8 cellular contexts compared by ENCODE assay signal in genomic region chr1:8671313-8671917, GRCh38.
DNase-seq lines count a peak whose midpoint lies in the region; ATAC-seq, FAIRE-seq and TF ChIP-seq lines count a peak whose summit lies in the region.

No MANE protein-coding gene starts in this region.

- POLR2A ChIA-PET in HCT116 (lab: Charles Lee) (no interaction called here), PC-9 (lab: Charles Lee; ENCODE audit: unreplicated experiment) (no interaction called here), H1 (lab: Charles Lee; ENCODE audit: partially characterized antibody) (interaction anchor here (0.8 to 1.7 kb wide), 2 partner anchors 25 to 74 kb away, joined by 3 to 4 read pairs; no protein-coding TSS in a partner anchor)

- H3K14ac ChIP-seq in H1 (ENCODE audit: insufficient read length): no peak overlapping the region

- no peaks in the 10 kb centered on the region; the same call in 1 of the 2 replicates for H4K20me1 ChIP-seq in HCT116 (ENCODE audit: insufficient read depth)
- H4K20me1 ChIP-seq in PC-9 (ENCODE audit: insufficient read depth): peaks cover 31% of the 10 kb centered on the region
- H4K20me1 ChIP-seq in H1 (replicated peaks in 1 of 2; ENCODE audit: control insufficient read depth in 1 of 2, insufficient read depth in 2 of 2, low read length in 2 of 2): peaks cover 33 to 55% of the 10 kb centered on the region in 2 experiments

- FAIRE-seq in H1 (lab: Jason Lieb, UNC): peak; percentile 62

- TF ChIP-seq POLR2A in HCT116 (IDR thresholded peaks at IDR 0.05; ENCODE audit: borderline replicate concordance, extremely low read depth, insufficient read depth, insufficient read length) (no peak), H1 (IDR thresholded peaks at IDR 0.05; ENCODE audit: control extremely low read depth in 1 of 2, low read depth in 2 of 2, low read length in 2 of 2) (no peak)

- H4K5ac ChIP-seq in H1 (ENCODE audit: insufficient read length, low read depth, low read length): no peak overlapping the region

- 64% methylated on average over 8 of the region's 8 CpGs; no CpG with 5 or more reads in 1 of the 2 experiments for WGBS in H1 (ENCODE audit: extremely low coverage in 1 of 2, insufficient coverage in 1 of 2, insufficient read length in 1 of 2, insufficient replicate concordance in 2 of 2, low coverage in 1 of 2, low lambda C conversion rate in 2 of 2, missing lambda C conversion rate in 1 of 2), 2 experiments

- H3K23ac ChIP-seq in H1 (ENCODE audit: insufficient read length): no peak overlapping the region

- H3K4me2 ChIP-seq in HCT116 (ENCODE audit: low read length) (no peak overlapping the region), PC-9 (no peak overlapping the region), H1 (ENCODE audit: insufficient read depth in 1 of 2, low read depth in 2 of 2, low read length in 2 of 2) (no peak overlapping the region)

- no peak for TF ChIP-seq EP300 in H1 (IDR thresholded peaks at IDR 0.05; ENCODE audit: borderline replicate concordance in 1 of 2, low read depth in 2 of 2, low read length in 2 of 2)

- H2BK12ac ChIP-seq in H1 (ENCODE audit: low read depth, low read length): no peak overlapping the region

- H3K27me3 ChIP-seq in HCT116 (ENCODE audit: insufficient read depth, low read length) (no peaks in the 10 kb centered on the region), PC-9 (ENCODE audit: insufficient read depth, low read depth) (no peaks in the 10 kb centered on the region), H1 (replicated peaks in 1 of 4; ENCODE audit: control insufficient read depth in 3 of 4, extremely low read depth in 1 of 4, insufficient read depth in 3 of 4, low read length in 3 of 4) (no peaks in the 10 kb centered on the region)

- RAD21 ChIA-PET in HCT116 (lab: Charles Lee; ENCODE audit: low non-redundant PET in 1 of 2, low total read pairs in 2 of 2, uncharacterized antibody in 2 of 2, unreplicated experiment in 2 of 2): no interaction called here

- no peaks in the 10 kb centered on the region for H3K27me3 Mint-ChIP-seq in memory B cell

- H3K9me3 ChIP-seq in HCT116 (ENCODE audit: control insufficient read depth in 1 of 2, insufficient read depth in 1 of 2, low read depth in 1 of 2, low read length in 2 of 2): no peaks in the 10 kb centered on the region
- H3K9me3 ChIP-seq in PC-9 (ENCODE audit: insufficient read depth, low read depth): no peaks in the 10 kb centered on the region
- no peaks in the 10 kb centered on the region for H3K9me3 ChIP-seq in H1 (ENCODE audit: insufficient read depth in 2 of 2, low read depth in 1 of 2, low read length in 1 of 2)

- no peak overlapping the region for H2BK5ac ChIP-seq in H1 (ENCODE audit: low read depth, low read length)

- H3K23me2 ChIP-seq in H1 (ENCODE audit: low read depth, low read length): no peaks in the 10 kb centered on the region

- intact Hi-C loops in HCT116 (cut with micrococcal nuclease): loop anchor here (1.0 kb wide), 2 partner anchors 110 to 296 kb away; no protein-coding TSS in a partner anchor
- intact Hi-C loops in PC-9 (cut with micrococcal nuclease; ENCODE audit: unreplicated experiment): no loop called here

- H2BK120ac ChIP-seq in H1 (replicated peaks; ENCODE audit: low read depth, low read length): no peak overlapping the region

- H4K8ac ChIP-seq in H1 (ENCODE audit: extremely low read depth, insufficient read depth, low read length): no peak overlapping the region

- ATAC-seq in HCT116 (peak; percentile 69), memory B cell (ENCODE audit: low read depth) (peak; percentile 60), HG03045 (IDR thresholded peaks at IDR 0.05; ENCODE audit: unreplicated experiment) (no peak), HG02798 (IDR thresholded peaks at IDR 0.05; ENCODE audit: poor library complexity, unreplicated experiment) (no peak), HG02973 (IDR thresholded peaks at IDR 0.05; ENCODE audit: unreplicated experiment) (no peak)

- TF ChIP-seq CTCF in HCT116 (IDR thresholded peaks at IDR 0.05 in 2 of 3, conservative IDR thresholded peaks at IDR 0.05 in 1 of 3; ENCODE audit: borderline replicate concordance in 1 of 3, insufficient read depth in 1 of 3, low read depth in 2 of 3, low read length in 2 of 3) (peak; percentile 61 to 79 (median 75); a peak in 5 of 6 replicates), PC-9 (conservative IDR thresholded peaks at IDR 0.05) (peak; percentile 60), H1 (IDR thresholded peaks at IDR 0.05; ENCODE audit: control extremely low read depth in 1 of 3, insufficient read depth in 1 of 3, low read depth in 1 of 3, low read length in 3 of 3) (peak; percentile 30 to 77 (median 47))

- H2AFZ ChIP-seq in HCT116 (ENCODE audit: low read depth, low read length, poor library complexity, severe bottlenecking) (no peak overlapping the region), PC-9 (no peak overlapping the region), H1 (ENCODE audit: low read length) (no peak overlapping the region)

- H3K36me3 ChIP-seq in HCT116 (ENCODE audit: control insufficient read depth in 1 of 2, insufficient read depth in 2 of 2, low read length in 2 of 2) (no peaks in the 10 kb centered on the region), PC-9 (ENCODE audit: low read depth) (no peaks in the 10 kb centered on the region), H1 (ENCODE audit: control insufficient read depth in 2 of 4, insufficient read depth in 4 of 4, low read length in 3 of 4) (no peaks in the 10 kb centered on the region)

- CTCF ChIA-PET in HCT116 (lab: Charles Lee): interaction anchor here (1.0 to 3.7 kb wide), 7 partner anchors 9 to 177 kb away, joined by 3 to 12 read pairs (median 5); no protein-coding TSS in a partner anchor
- CTCF ChIA-PET in PC-9 (lab: Charles Lee): interaction anchor here (0.6 to 0.7 kb wide), 2 partner anchors 75 to 248 kb away, joined by 3 to 10 read pairs; no protein-coding TSS in a partner anchor
- CTCF ChIA-PET in H1 (lab: Charles Lee; ENCODE audit: partially characterized antibody): interaction anchor here (0.5 to 7.5 kb wide), 22 partner anchors 9 to 164 kb away, joined by 3 to 58 read pairs (median 3); no protein-coding TSS in a partner anchor

- H3K9me3 Mint-ChIP-seq in memory B cell: no peaks in the 10 kb centered on the region

- H3K4me1 ChIP-seq in HCT116 (ENCODE audit: control insufficient read depth in 1 of 2, insufficient read depth in 2 of 2, low read length in 2 of 2): peaks cover 4 to 9% of the 10 kb centered on the region in 2 experiments
- peaks cover 16% of the 10 kb centered on the region for H3K4me1 ChIP-seq in PC-9 (replicated peaks; ENCODE audit: insufficient read depth)
- H3K4me1 ChIP-seq in H1 (replicated peaks in 1 of 4; ENCODE audit: control insufficient read depth in 3 of 4, insufficient read depth in 4 of 4, low read length in 3 of 4): peaks cover 5 to 18% (median 8%) of the 10 kb centered on the region in 4 experiments; a peak in 6 of 7 replicates

- peak overlapping the region; percentile 9 for H3K4me3 Mint-ChIP-seq in memory B cell

- no peak overlapping the region for H3K56ac ChIP-seq in H1 (replicated peaks; ENCODE audit: insufficient read length, low read depth, low read length)

- H3K9me2 ChIP-seq in HCT116 (ENCODE audit: insufficient read depth): no peaks in the 10 kb centered on the region
- H3K9me2 ChIP-seq in PC-9 (ENCODE audit: insufficient read depth): no peaks in the 10 kb centered on the region

- H3F3A ChIP-seq in PC-9 (ENCODE audit: insufficient read depth, low read depth): peaks cover 3% of the 10 kb centered on the region; the same call in 1 of the 2 replicates

- H3K27ac Mint-ChIP-seq in memory B cell: peak overlapping the region; percentile 10

- no peak overlapping the region for H4K91ac ChIP-seq in H1 (replicated peaks; ENCODE audit: insufficient read length, low read length)

- no peak overlapping the region for H2AK5ac ChIP-seq in H1 (ENCODE audit: low read depth, low read length)

- H3K36me3 Mint-ChIP-seq in memory B cell: no peaks in the 10 kb centered on the region

- H3K79me1 ChIP-seq in H1 (ENCODE audit: low read depth, low read length): peaks cover 10% of the 10 kb centered on the region

- no peak overlapping the region for H2BK15ac ChIP-seq in H1 (ENCODE audit: low read length)

- DNase-seq in CMK (ENCODE audit: low read depth) (peak; percentile 42), HCT116 (ENCODE audit: low read depth, low spot score) (peak; percentile 22), PC-9 (no peak), H1 (ENCODE audit: low read depth in 1 of 2, low spot score in 2 of 2) (no peak), memory B cell (ENCODE audit: low spot score in 2 of 2) (peak in 1 of 2 donors; percentile 52)

- H3K79me2 ChIP-seq in HCT116 (ENCODE audit: insufficient read depth, low read length): peaks cover 50% of the 10 kb centered on the region
- peaks cover 85% of the 10 kb centered on the region for H3K79me2 ChIP-seq in PC-9 (ENCODE audit: low read depth)
- peaks cover 36 to 99% of the 10 kb centered on the region in 2 experiments for H3K79me2 ChIP-seq in H1 (ENCODE audit: control insufficient read depth in 1 of 2, insufficient read depth in 2 of 2, low read length in 2 of 2)

- H3K4me1 Mint-ChIP-seq in memory B cell: peaks cover 33% of the 10 kb centered on the region

- BruUV-seq in HCT116 (replicated peaks; lab: Mats Ljungman, UMichigan): no TSS peak
- BruUV-seq in PC-9 (replicated peaks; lab: Mats Ljungman, UMichigan): no TSS peak

- H3K18ac ChIP-seq in H1 (ENCODE audit: extremely low read depth, low read length): no peak overlapping the region

- H2BK20ac ChIP-seq in H1 (ENCODE audit: low read length): no peak overlapping the region

- H3K9ac ChIP-seq in HCT116 (ENCODE audit: low read length): no peak overlapping the region
- H3K9ac ChIP-seq in H1 (replicated peaks in 1 of 4; ENCODE audit: extremely low read depth in 1 of 4, low read depth in 3 of 4, low read length in 3 of 4): no peak overlapping the region

- H3K27ac ChIP-seq in HCT116 (ENCODE audit: low read depth, low read length): no peak overlapping the region
- H3K27ac ChIP-seq in PC-9: no peak overlapping the region
- no peak overlapping the region for H3K27ac ChIP-seq in H1 (ENCODE audit: low read depth, low read length)

- H3K4me3 ChIP-seq in HCT116 (replicated peaks in 1 of 2; ENCODE audit: low read depth in 1 of 2, low read length in 2 of 2): no peak overlapping the region
- no peak overlapping the region for H3K4me3 ChIP-seq in PC-9
- H3K4me3 ChIP-seq in H1 (ENCODE audit: extremely low read depth in 1 of 4, insufficient read depth in 2 of 4, low read depth in 3 of 4, low read length in 4 of 4): no peak overlapping the region

- TF ChIP-seq RAD21 in HCT116 (IDR thresholded peaks at IDR 0.05; ENCODE audit: low read depth) (peak; percentile 74), H1 (IDR thresholded peaks at IDR 0.05 in 1 of 2, conservative IDR thresholded peaks at IDR 0.05 in 1 of 2; ENCODE audit: low read depth in 2 of 2, low read length in 2 of 2) (peak; percentile 66 to 72)

- H3K4ac ChIP-seq in H1 (replicated peaks; ENCODE audit: insufficient read length, low read depth, low read length): no peak overlapping the region

TF ChIP-seq in HCT116, 20 proteins besides CTCF, POLR2A, EP300 and RAD21 (continues in another document):
- TF ChIP-seq ZNF274 (IDR thresholded peaks at IDR 0.05; ENCODE audit: low read depth, low read length) (no peak), POLR2AphosphoS5 (IDR thresholded peaks at IDR 0.05; ENCODE audit: low read depth, low read length) (no peak)

TF ChIP-seq in H1, 55 proteins besides CTCF, POLR2A, EP300 and RAD21 (continues in another document):
- no peak for TF ChIP-seq TAF1 (IDR thresholded peaks at IDR 0.05; ENCODE audit: low read depth, low read length)
- no peak for TF ChIP-seq RXRA (IDR thresholded peaks at IDR 0.05; ENCODE audit: insufficient read depth, low read depth, low read length)

Comparison
In these comparisons a context has a peak if more than half of its experiments do, and no peak if none do; other contexts are left out.
1. DNase-seq: peak in CMK (single experiment) and HCT116 (single experiment); none in PC-9 (0 of 2) and H1 (0 of 2).
2. ATAC-seq: peak in HCT116 (single experiment) and memory B cell (single experiment); none in HG03045 (single experiment), HG02798 (single experiment) and HG02973 (single experiment).
3. Peak in every context shown above with its lines, with median percentiles within 50 percentile points of each other: CTCF ChIP-seq.